In genomic region chr6:20427856-20428255, GRCh38 we compare ENCODE assay signal across 10 cellular contexts. TPM values are rescaled to one million over a fixed set of nuclear protein-coding genes. Genes with fewer than 3 reads are reported as not detected.
A peak's percentile ranks its signal among the peaks of the same experiment; 100 is the strongest.
DNase-seq lines count a peak whose midpoint lies in the region; ATAC-seq and TF ChIP-seq lines count a peak whose summit lies in the region.
"Had no signal": no experiment of that assay in that cellular context is flagged by ENCODE, and none has a peak within 500 bp of the region (broad histone marks: within the 10 kb centered on the region; RNA-seq: fewer than 3 reads in every experiment).

No MANE protein-coding gene starts in this region.

- H3F3A ChIP-seq in OCI-LY1 (ENCODE audit: insufficient read depth, low read length), result no peaks in the 10 kb centered on the region

- H3K4me1 ChIP-seq in OCI-LY1 (ENCODE audit: insufficient read depth, low read length, severe bottlenecking), result peaks cover 8% of the 10 kb centered on the region
- H3K4me1 ChIP-seq in right cardiac atrium (ENCODE audit: control insufficient read depth, insufficient read depth, low read length), result peaks cover 4% of the 10 kb centered on the region

- no peaks in the 10 kb centered on the region for H3K27me3 ChIP-seq in OCI-LY1 (ENCODE audit: insufficient read depth, low read length)
- H3K27me3 ChIP-seq in right cardiac atrium (ENCODE audit: control insufficient read depth, insufficient read depth), result no peaks in the 10 kb centered on the region
- peaks cover 0 to 3% (median 0%) of the 10 kb centered on the region in 45 donors for H3K27me3 ChIP-seq in dorsolateral prefrontal cortex

- TF ChIP-seq CTCF in CD14-positive monocyte (IDR thresholded peaks at IDR 0.05) (no peak), OCI-LY1 (IDR thresholded peaks at IDR 0.05; ENCODE audit: low read length) (no peak), chondrocyte (IDR thresholded peaks at IDR 0.05) (no peak), dorsolateral prefrontal cortex (IDR thresholded peaks at IDR 0.05 in 54 of 56, conservative IDR thresholded peaks at IDR 0.05 in 2 of 56; ENCODE audit: low read depth in 1 of 56, partially characterized antibody in 56 of 56) (no peak)

- no peaks in the 10 kb centered on the region for H3K9me2 ChIP-seq in OCI-LY1 (ENCODE audit: low read depth, low read length)

- H3K4me3 ChIP-seq in OCI-LY1 (ENCODE audit: low read depth, low read length, poor library complexity, severe bottlenecking) (no peak overlapping the region), right cardiac atrium (ENCODE audit: low read length) (no peak overlapping the region), dorsolateral prefrontal cortex (no peak overlapping the region)

- H3K9ac ChIP-seq in OCI-LY1 (ENCODE audit: low read length), result no peak overlapping the region

- H3K9me3 Mint-ChIP-seq in CD14-positive monocyte, result no peaks in the 10 kb centered on the region
- H3K9me3 Mint-ChIP-seq in chondrocyte (ENCODE audit: low read depth), result no peaks in the 10 kb centered on the region

- no peak for DNase-seq in CD14-positive monocyte (ENCODE audit: low spot score)
- no peak for DNase-seq in GOT3 (lab: John Stamatoyannopoulos, UW)
- no peak for DNase-seq in right cardiac atrium
- DNase-seq in chondrocyte (ENCODE audit: low spot score), result no peak
- no peak for DNase-seq in dorsolateral prefrontal cortex
- DNase-seq: amygdala, NCI-H2171 treated with DMSO at 0.1 percent for 48 hours had no signal

- peaks cover 50% of the 10 kb centered on the region for H3K36me3 ChIP-seq in OCI-LY1 (ENCODE audit: insufficient read depth, low read length)

- H3K27me3 Mint-ChIP-seq in CD14-positive monocyte (ENCODE audit: low read depth in 3 of 3) (no peaks in the 10 kb centered on the region), chondrocyte (ENCODE audit: low read depth) (no peaks in the 10 kb centered on the region)

- no peaks in the 10 kb centered on the region for H4K20me1 ChIP-seq in OCI-LY1 (ENCODE audit: insufficient read depth, low read length)

- intact Hi-C loops in CD14-positive monocyte (cut with micrococcal nuclease) (no loop called here), right cardiac atrium (cut with DNase I) (no loop called here), dorsolateral prefrontal cortex (cut with DNase I) (no loop called here)

- H3K79me2 ChIP-seq in OCI-LY1 (ENCODE audit: insufficient read depth, low read length), result peaks cover 61% of the 10 kb centered on the region

- 75% methylated on average over 6 of the region's 6 CpGs for WGBS in right cardiac atrium

- H3K36me3 Mint-ChIP-seq in CD14-positive monocyte (peaks cover 21 to 36% of the 10 kb centered on the region in 2 donors), chondrocyte (ENCODE audit: low read depth) (peaks cover 3% of the 10 kb centered on the region)

- H3K27ac Mint-ChIP-seq in CD14-positive monocyte (peak overlapping the region; percentile 75 to 94 (median 84)), chondrocyte (ENCODE audit: unreplicated experiment) (no peak overlapping the region)

- peak overlapping the region; percentile 45 for H3K27ac ChIP-seq in OCI-LY1 (ENCODE audit: low read depth, low read length, poor library complexity, severe bottlenecking)
- no peak overlapping the region for H3K27ac ChIP-seq in right cardiac atrium (ENCODE audit: low read length)
- H3K27ac ChIP-seq in dorsolateral prefrontal cortex, result no peak overlapping the region

- ATAC-seq in GM19395 (IDR thresholded peaks at IDR 0.05; ENCODE audit: unreplicated experiment) (peak; percentile 92), HG02973 (IDR thresholded peaks at IDR 0.05; ENCODE audit: unreplicated experiment) (peak; percentile 95), right cardiac atrium (no peak)

- H3K4me2 ChIP-seq in OCI-LY1 (ENCODE audit: low read length), result no peak overlapping the region

- H3K4me1 Mint-ChIP-seq in CD14-positive monocyte, result peaks cover 50% of the 10 kb centered on the region
- peaks cover 28% of the 10 kb centered on the region for H3K4me1 Mint-ChIP-seq in chondrocyte (ENCODE audit: low read depth)

- H3K4me3 Mint-ChIP-seq in CD14-positive monocyte (peak overlapping the region in 1 of 2 donors; percentile 22), chondrocyte (ENCODE audit: unreplicated experiment) (no peak overlapping the region)

- H3K9me3 ChIP-seq in OCI-LY1 (ENCODE audit: low read length), result peaks cover 4% of the 10 kb centered on the region; the same call in 1 of the 2 replicates
- H3K9me3 ChIP-seq in right cardiac atrium (ENCODE audit: control insufficient read depth, low read length), result no peaks in the 10 kb centered on the region

- H2AFZ ChIP-seq in OCI-LY1 (ENCODE audit: low read length), result no peak overlapping the region

RNA-seq across cellular contexts. Expression of gene E2F3, which starts 26.2 kb away (rescaled TPM):
- 1 to 10 TPM; 7.5 to 8.9 TPM for polyA plus RNA-seq in CD14-positive monocyte
- 10 to 100 TPM in 1 of 4 donors, 1 to 10 TPM in 3; 6.1 to 10.1 (median 7.8) TPM for total RNA-seq in right cardiac atrium
- 3.9 TPM for polyA plus RNA-seq in right cardiac atrium
- 16.8 to 18.3 TPM (median 17.1 TPM) in 3 replicates for total RNA-seq in chondrocyte
- 10 to 100 TPM in 71 of 120 experiments, 1 to 10 TPM in 49; 5.6 to 18.0 (median 10.5) TPM for total RNA-seq in dorsolateral prefrontal cortex

Comparison
In these comparisons a context has a peak if more than half of its experiments do, and no peak if none do; other contexts are left out.
1. ATAC-seq: peak in GM19395 (single experiment) and HG02973 (single experiment); none in right cardiac atrium (0 of 2).